8 cellular contexts compared by ENCODE assay signal in the genomic region with DNA sequence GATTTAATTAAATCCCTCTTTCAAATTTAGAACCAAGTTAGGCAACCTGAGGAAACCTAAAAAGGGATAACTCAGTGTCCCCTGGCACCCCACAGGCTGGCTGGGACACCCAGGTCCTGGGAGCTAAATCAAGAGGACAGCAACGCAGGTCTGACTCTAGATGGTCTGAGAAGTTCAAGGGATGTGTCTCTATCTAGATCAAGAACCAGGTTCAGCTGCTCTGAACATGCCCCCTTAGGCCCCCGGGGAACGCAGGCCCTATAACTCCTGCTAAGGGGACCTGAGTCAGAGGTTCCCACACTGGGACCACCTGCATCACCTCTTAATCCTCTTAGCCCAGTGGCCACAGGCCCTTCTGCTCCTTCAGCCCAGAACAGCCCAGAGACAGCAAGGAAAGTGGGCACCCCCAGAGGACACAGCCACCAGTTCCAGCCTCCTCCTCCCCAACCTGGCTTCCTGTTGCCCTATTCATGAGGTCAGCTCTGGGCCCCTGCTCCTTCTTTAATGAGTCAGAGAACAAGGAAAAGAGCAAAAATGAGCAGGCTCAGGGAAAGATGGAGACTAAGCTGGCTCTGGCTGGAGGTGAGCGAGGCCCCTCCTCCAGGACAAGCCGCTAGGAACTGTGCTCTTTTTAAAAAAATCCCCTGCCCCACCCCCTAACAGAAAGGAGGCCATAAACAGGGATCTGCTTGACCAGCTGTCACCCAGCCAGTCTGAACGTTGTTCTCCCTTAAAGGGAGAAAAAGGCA. TPM values are rescaled to one million over a fixed set of nuclear protein-coding genes. Genes with fewer than 3 reads are reported as not detected.
DNase-seq lines count a peak whose midpoint lies in the region; ATAC-seq and TF ChIP-seq lines count a peak whose summit lies in the region.

No MANE protein-coding gene starts in this region.

- no peaks in the 10 kb centered on the region for H3K9me3 ChIP-seq in Peyer's patch

- peak; percentile 64 for DNase-seq in EH (ENCODE audit: low read depth)
- peak in 1 of 3 donors; percentile 24 for DNase-seq in Peyer's patch
- peak; percentile 29 for DNase-seq in fibroblast of pulmonary artery (ENCODE audit: low read depth)
- DNase-seq in renal cortical epithelial cell (ENCODE audit: low read depth), result peak; percentile 83
- no peak for DNase-seq in amygdala (lab: John Stamatoyannopoulos, UW)
- DNase-seq in MV-4-11 (lab: John Stamatoyannopoulos, UW), result no peak

- TF ChIP-seq CTCF in Peyer's patch (IDR thresholded peaks at IDR 0.05) (no peak), fibroblast of pulmonary artery (IDR thresholded peaks at IDR 0.05; ENCODE audit: low read length, missing control alignments) (no peak)

- no peak for TF ChIP-seq POLR2A in Peyer's patch (IDR thresholded peaks at IDR 0.05)

- H3K36me3 ChIP-seq in Peyer's patch, result no peaks in the 10 kb centered on the region

- no peak for ATAC-seq in activated CD4-positive, CD25-positive, alpha-beta regulatory T cell treated with anti-CD3 and anti-CD28 coated beads, Interleukin-2, amount 50 U/mL, for 24 hours
- ATAC-seq in GM18909 (IDR thresholded peaks at IDR 0.05; ENCODE audit: poor library complexity, unreplicated experiment), result no peak

- H3K4me3 ChIP-seq in Peyer's patch (no peak overlapping the region), fibroblast of pulmonary artery (replicated peaks; ENCODE audit: low read depth, low read length) (no peak overlapping the region)

- H3K27me3 ChIP-seq in Peyer's patch, result no peaks in the 10 kb centered on the region

- peaks cover 0 to 46% (median 15%) of the 10 kb centered on the region in 4 donors for H3K4me1 ChIP-seq in Peyer's patch

- peak overlapping the region; percentile 46 to 91 (median 72) for H3K27ac ChIP-seq in Peyer's patch

RNA-seq across cellular contexts. Expression of a gene that starts 10.8 kb away (rescaled TPM):
- 10 to 100 TPM; 12.3 to 37.0 (median 23.6) TPM for total RNA-seq in Peyer's patch
- total RNA-seq in renal cortical epithelial cell, result 2.4 and 16.5 TPM in 2 replicates

Comparison
In these comparisons a context has a peak if more than half of its experiments do, and no peak if none do; other contexts are left out.
1. DNase-seq: peak in EH (single experiment), fibroblast of pulmonary artery (single experiment) and renal cortical epithelial cell (single experiment); none in amygdala (0 of 56) and MV-4-11 (single experiment).